In the genomic region with DNA sequence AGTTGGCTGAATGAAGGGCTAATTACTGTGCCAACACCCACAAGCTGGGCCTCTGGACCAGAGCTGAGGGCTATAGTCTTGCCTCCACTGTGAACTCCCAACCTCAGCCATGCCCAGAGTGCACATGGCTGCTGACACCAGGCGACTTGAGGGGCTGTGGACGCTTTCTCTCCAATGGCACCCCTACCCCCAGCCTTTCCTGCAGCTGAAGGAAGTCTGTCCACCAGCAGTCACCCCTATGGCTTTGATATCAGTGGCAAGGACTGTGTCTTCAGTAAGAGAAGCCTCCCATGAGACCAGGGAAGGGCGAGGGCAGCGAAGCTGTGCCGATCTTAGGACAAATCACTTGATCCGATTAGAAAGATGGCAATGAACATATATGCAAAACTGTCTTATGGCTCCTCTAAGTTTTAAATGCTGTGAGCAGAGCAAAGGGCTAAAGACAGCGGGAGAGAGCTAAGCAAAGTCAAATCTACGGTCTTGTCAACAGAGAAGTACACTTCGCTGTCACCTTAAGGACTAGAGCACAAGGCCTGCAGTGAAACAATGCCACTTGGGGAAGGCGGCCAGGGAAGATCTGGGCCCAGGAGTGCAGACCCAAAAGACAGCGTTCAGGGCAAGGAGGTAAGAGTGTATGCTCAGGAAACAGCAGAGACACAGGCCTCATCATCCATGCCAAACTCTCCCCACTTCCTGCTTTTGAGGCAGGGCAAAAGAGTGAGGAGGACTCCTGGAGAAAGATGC, we compare ENCODE assay signal across 9 cellular contexts. TPM values are rescaled to one million over a fixed set of nuclear protein-coding genes. Genes with fewer than 3 reads are reported as not detected.
DNase-seq lines count a peak whose midpoint lies in the region; ATAC-seq, FAIRE-seq and TF ChIP-seq lines count a peak whose summit lies in the region.
"Had no signal": no experiment of that assay in that cellular context is flagged by ENCODE, and none has a peak within 500 bp of the region (broad histone marks: within the 10 kb centered on the region; RNA-seq: fewer than 3 reads in every experiment).

No MANE protein-coding gene starts in this region.

- POLR2A ChIA-PET in IMR-90 (lab: Charles Lee; ENCODE audit: unreplicated experiment), result no interaction called here
- POLR2A ChIA-PET in K562 (lab: Yijun Ruan, JAX), result no interaction called here

- no peak overlapping the region for H4K8ac ChIP-seq in IMR-90 (ENCODE audit: low read depth in 2 of 2, low read length in 2 of 2)

- H2AK9ac ChIP-seq in IMR-90 (replicated peaks; ENCODE audit: low read depth, low read length, poor library complexity), result no peak overlapping the region

- dilution Hi-C loops in IMR-90 (cut with HindIII; ENCODE audit: low sequenced_read_pairs, unreplicated experiment), result no loop called here

- no peak overlapping the region for H4K5ac ChIP-seq in IMR-90 (ENCODE audit: low read depth, low read length)

- H3K4me1 ChIP-seq in BLaER1 (peaks cover 19% of the 10 kb centered on the region), IMR-90 (ENCODE audit: control insufficient read depth, insufficient read depth, low read length) (peaks cover 11% of the 10 kb centered on the region), K562 (replicated peaks in 1 of 2; ENCODE audit: control insufficient read depth in 2 of 2, insufficient read depth in 2 of 2, low read length in 2 of 2) (peaks cover 12 to 22% of the 10 kb centered on the region in 2 experiments; a peak in 4 of 5 replicates)

- H3K9ac ChIP-seq in BLaER1, result peak overlapping the region; percentile 95
- peak overlapping the region; percentile 97 for H3K9ac ChIP-seq in IMR-90 (ENCODE audit: low read depth, low read length)
- H3K9ac ChIP-seq in K562 (ENCODE audit: insufficient read depth in 1 of 2, low read depth in 2 of 2, low read length in 2 of 2), result peak overlapping the region; percentile 76 to 99

- H3K23ac ChIP-seq in IMR-90 (ENCODE audit: low read depth, low read length), result no peak overlapping the region

- no peak overlapping the region for H3K56ac ChIP-seq in IMR-90 (ENCODE audit: extremely low read depth, insufficient read depth, low read length)

- no peaks in the 10 kb centered on the region for H3K9me3 Mint-ChIP-seq in naive B cell

- no peak overlapping the region for H4K91ac ChIP-seq in IMR-90 (ENCODE audit: insufficient read depth, low read depth, low read length)

- H4K20me1 ChIP-seq in BLaER1 (peaks cover 63% of the 10 kb centered on the region), IMR-90 (ENCODE audit: insufficient read depth, low read length) (peaks cover 21% of the 10 kb centered on the region), K562 (replicated peaks; ENCODE audit: control insufficient read depth, insufficient read depth, low read length) (peaks cover 9% of the 10 kb centered on the region; the same call in 1 of the 2 replicates)

- in situ Hi-C loops in IMR-90 (cut with MboI; ENCODE audit: low sequenced_read_pairs), result no loop called here
- in situ Hi-C loops in K562 (cut with MboI), result no loop called here

- peak overlapping the region; percentile 92 to 100 (median 98) for H3K4me3 Mint-ChIP-seq in naive B cell

- FAIRE-seq in K562 (lab: Jason Lieb, UNC), result peak; percentile 19

- no peak for TF ChIP-seq EP300 in K562 (IDR thresholded peaks at IDR 0.05; ENCODE audit: low read length)

- BruUV-seq in IMR-90 (replicated peaks; lab: Mats Ljungman, UMichigan) (no TSS peak), K562 (replicated peaks; lab: Mats Ljungman, UMichigan) (TSS peak; percentile 44)

- no peak overlapping the region for H2AK5ac ChIP-seq in IMR-90 (ENCODE audit: low read depth, low read length)

- no peak for TF ChIP-seq RAD21 in IMR-90 (IDR thresholded peaks at IDR 0.05; ENCODE audit: low read length)
- TF ChIP-seq RAD21 in K562 (CRISPR knock-in tag; conservative IDR thresholded peaks at IDR 0.05 in 1 of 2, IDR thresholded peaks at IDR 0.05 in 1 of 2), result no peak

- H2AFZ ChIP-seq in IMR-90 (replicated peaks; ENCODE audit: low read length, poor library complexity), result peak overlapping the region; percentile 39
- H2AFZ ChIP-seq in K562 (ENCODE audit: low read depth, low read length), result no peak overlapping the region

- H3K36me3 ChIP-seq in BLaER1, result peaks cover 51% of the 10 kb centered on the region
- peaks cover 28% of the 10 kb centered on the region for H3K36me3 ChIP-seq in IMR-90 (ENCODE audit: control insufficient read depth, insufficient read depth, low read length)
- peaks cover 47% of the 10 kb centered on the region for H3K36me3 ChIP-seq in K562 (ENCODE audit: control insufficient read depth, insufficient read depth, low read length)

- H3K4me1 Mint-ChIP-seq in naive B cell, result peaks cover 34 to 48% (median 38%) of the 10 kb centered on the region in 3 donors

- H3K4me3 ChIP-seq in BLaER1 (peak overlapping the region; percentile 100), IMR-90 (ENCODE audit: insufficient read depth, low read depth, low read length) (peak overlapping the region; percentile 74), K562 (peak overlapping the region; percentile 87; the same call in 1 of the 2 replicates)

- no peaks in the 10 kb centered on the region for H3K27me3 Mint-ChIP-seq in naive B cell

- H3K9me1 ChIP-seq in IMR-90 (ENCODE audit: insufficient read depth, low read length) (peaks cover 10% of the 10 kb centered on the region; the same call in 1 of the 2 replicates), K562 (ENCODE audit: control insufficient read depth, insufficient read depth, low read length) (no peaks in the 10 kb centered on the region)

- no peak overlapping the region for H3K18ac ChIP-seq in IMR-90 (ENCODE audit: low read depth, low read length)

- intact Hi-C loops in IMR-90 (cut with micrococcal nuclease) (no loop called here), K562 (cut with micrococcal nuclease) (loop anchor here (10.0 kb wide), 1 partner anchor 142 kb away; the partner anchor contains the start of genes MCEE and MPHOSPH10)

- no peak overlapping the region for H3K14ac ChIP-seq in IMR-90 (replicated peaks; ENCODE audit: low read depth, low read length)

- no peak for DNase-seq in IMR-90
- peak in 2 of 4 experiments; percentile 3 for DNase-seq in K562 (ENCODE audit: extremely low read depth in 1 of 4, low spot score in 3 of 4)
- DNase-seq in naive B cell, result no peak
- DNase-seq in cerebellum (ENCODE audit: low spot score), result no peak
- DNase-seq: NCI-H510A had no signal

- ATAC-seq in IMR-90 (ENCODE audit: low read depth) (no peak), K562 (no peak), naive B cell (ENCODE audit: low read depth in 2 of 2) (no peak), GM21360 (IDR thresholded peaks at IDR 0.05; ENCODE audit: unreplicated experiment) (no peak), GM18873 (IDR thresholded peaks at IDR 0.05; ENCODE audit: low FRiP score, unreplicated experiment) (no peak), HG03025 (IDR thresholded peaks at IDR 0.05; ENCODE audit: low FRiP score, unreplicated experiment) (no peak)

- TF ChIP-seq POLR2A in IMR-90 (IDR thresholded peaks at IDR 0.05; ENCODE audit: low read depth, low read length) (no peak), K562 (conservative IDR thresholded peaks at IDR 0.05) (no peak)

- H3K27ac Mint-ChIP-seq in naive B cell, result peak overlapping the region in 5 of 6 donors; percentile 48 to 96 (median 92)

- H2BK120ac ChIP-seq in IMR-90 (ENCODE audit: low read depth, low read length), result no peak overlapping the region

- TF ChIP-seq CTCF in IMR-90 (conservative IDR thresholded peaks at IDR 0.05; ENCODE audit: low read depth, low read length) (no peak), K562 (IDR thresholded peaks at IDR 0.05 in 2 of 3, conservative IDR thresholded peaks at IDR 0.05 in 1 of 3; ENCODE audit: insufficient read depth in 2 of 3, low read depth in 1 of 3, low read length in 3 of 3) (no peak)

- H2BK5ac ChIP-seq in IMR-90 (ENCODE audit: low read depth, low read length, poor library complexity, severe bottlenecking), result no peak overlapping the region

- peaks cover 20% of the 10 kb centered on the region for H3K79me2 ChIP-seq in K562 (ENCODE audit: control insufficient read depth, insufficient read depth, low read length)

- peaks cover 18 to 32% of the 10 kb centered on the region in 2 experiments for H3K79me1 ChIP-seq in IMR-90 (ENCODE audit: low read depth in 1 of 2, low read length in 2 of 2)

- H3K4ac ChIP-seq in IMR-90 (ENCODE audit: low read depth, low read length), result no peak overlapping the region

- no peak overlapping the region for H2BK15ac ChIP-seq in IMR-90 (ENCODE audit: low read depth, low read length)

- peaks cover 0 to 8% of the 10 kb centered on the region in 2 donors for H3K36me3 Mint-ChIP-seq in naive B cell

- CTCF ChIA-PET in IMR-90 (lab: Yijun Ruan, JAX), result no interaction called here
- CTCF ChIA-PET in K562 (lab: Yijun Ruan, JAX; ENCODE audit: low intra/inter-chr PET ratio), result no interaction called here

- no peaks in the 10 kb centered on the region for H3K9me3 ChIP-seq in BLaER1
- H3K9me3 ChIP-seq in IMR-90 (ENCODE audit: control insufficient read depth, insufficient read depth, low read length), result no peaks in the 10 kb centered on the region
- H3K9me3 ChIP-seq in K562 (replicated peaks; ENCODE audit: control insufficient read depth, insufficient read depth, low read depth, low read length), result no peaks in the 10 kb centered on the region

- no peak overlapping the region for H3K27ac ChIP-seq in BLaER1
- no peak overlapping the region for H3K27ac ChIP-seq in IMR-90 (ENCODE audit: insufficient read depth, low read length)
- no peak overlapping the region; the same call in 2 of the 3 replicates for H3K27ac ChIP-seq in K562 (ENCODE audit: extremely low read depth, low read depth, low read length)

- H2BK20ac ChIP-seq in IMR-90 (ENCODE audit: low read depth, low read length), result no peak overlapping the region

- H3K27me3 ChIP-seq in BLaER1 (no peaks in the 10 kb centered on the region), IMR-90 (ENCODE audit: control insufficient read depth, insufficient read depth, low read length) (no peaks in the 10 kb centered on the region), K562 (ENCODE audit: control insufficient read depth in 2 of 2, insufficient read depth in 2 of 2, low read length in 2 of 2) (no peaks in the 10 kb centered on the region)

- WGBS in IMR-90 (ENCODE audit: extremely low coverage in 2 of 2, insufficient read length in 1 of 2), 2 experiments, result 96% methylated on average over 6 of the region's 11 CpGs; no CpG with 5 or more reads in 1 of the 2 experiments
- WGBS in K562 (ENCODE audit: insufficient coverage, low coverage, missing lambda C conversion rate), result 78% methylated on average over 11 of the region's 11 CpGs

- peak overlapping the region; percentile 99 for H3K4me2 ChIP-seq in BLaER1
- peak overlapping the region; percentile 100 for H3K4me2 ChIP-seq in IMR-90 (ENCODE audit: low read depth, low read length)
- H3K4me2 ChIP-seq in K562 (ENCODE audit: insufficient read depth, low read length), result peak overlapping the region; percentile 89

RNA-seq across cellular contexts. Expression of gene TEX261, which starts 1.6 kb away (rescaled TPM):
- total RNA-seq in IMR-90 (2012; rRNA removed) (26.3 and 31.1 TPM in 2 replicates), K562 (2014; rRNA removed) (18.3 and 29.7 TPM in 2 replicates), K562 (2014; rRNA removed; fragmentation: Illumina TruSeq; extraction: Trizol) (44.2 and 46.1 TPM in 2 replicates), K562 (2015; rRNA removed; fragmentation: Illumina TruSeq; extraction: Trizol) (53.0 and 56.9 TPM in 2 replicates), K562 (2021) (55.3 and 60.4 TPM in 2 replicates), cerebellum (20.3 TPM)
- polyA plus RNA-seq in IMR-90 (2012; rRNA removed) (64.7 and 69.8 TPM in 2 replicates), K562 (2011; rRNA removed) (50.1 and 99.5 TPM in 2 replicates), K562 (2014; fragmentation: Illumina TruSeq; extraction: Trizol) (99.5 and 110 TPM in 2 replicates), K562 (2014; fragmentation: Nextera tagmentation; extraction: Ambion mirVana) (10 to 100 TPM; 11.9 to 16.7 TPM), K562 (2014; rRNA removed) (51.9 and 64.0 TPM in 2 replicates), naive B cell (ENCODE audit: low read depth in 6 of 6) (10 to 100 TPM; 22.5 to 39.2 (median 31.4) TPM)
- 200 and 230 TPM in 2 replicates for polyA plus RNA-seq in IMR-90 (2012; cell fraction: cytosol; rRNA removed)
- 58.4 and 142 TPM in 2 replicates for polyA plus RNA-seq in IMR-90 (2012; cell fraction: nucleus; rRNA removed; ENCODE audit: low replicate concordance)
- 56.1 and 63.4 TPM in 2 replicates for total RNA-seq in K562 (2011; cell fraction: chromatin; rRNA removed; ENCODE audit: low replicate concordance)
- 49.9 and 50.0 TPM in 2 replicates for total RNA-seq in K562 (2011; cell fraction: nucleolus; rRNA removed)
- 70.2 and 95.7 TPM in 2 replicates for total RNA-seq in K562 (2011; cell fraction: nucleoplasm; rRNA removed)
- 71.7 and 115 TPM in 2 replicates for polyA plus RNA-seq in K562 (2011; cell fraction: cytosol; rRNA removed)
- polyA plus RNA-seq in K562 (2011; cell fraction: nucleus; rRNA removed), result 67.7 and 143 TPM in 2 replicates
- 57.6 and 58.8 TPM in 2 replicates for polyA plus RNA-seq in K562 (2012)
- 27.1 and 69.7 TPM in 2 replicates for polyA minus RNA-seq in K562 (2011; rRNA and poly(A)+ RNA removed)
- polyA minus RNA-seq in K562 (2011; cell fraction: cytosol; rRNA and poly(A)+ RNA removed), result 20.5 and 38.0 TPM in 2 replicates
- 14.7 and 15.2 TPM in 2 replicates for polyA minus RNA-seq in K562 (2011; cell fraction: nucleus; rRNA and poly(A)+ RNA removed)

RNA-seq across cellular contexts. Expression of gene ANKRD53, which starts 14.7 kb away (rescaled TPM):
- total RNA-seq in IMR-90 (2012; rRNA removed) (0.54 and 0.56 TPM in 2 replicates), K562 (2014; rRNA removed) (0.20 TPM in 1 of 2 replicates, not detected in the other), K562 (2014; rRNA removed; fragmentation: Illumina TruSeq; extraction: Trizol) (not detected in 2 replicates), K562 (2015; rRNA removed; fragmentation: Illumina TruSeq; extraction: Trizol) (not detected in 2 replicates), K562 (2021) (0.18 TPM in 1 of 2 replicates, not detected in the other), cerebellum (2.3 TPM)
- polyA plus RNA-seq in IMR-90 (2012; rRNA removed) (1.0 and 1.2 TPM in 2 replicates), K562 (2011; rRNA removed) (not detected in 2 replicates), K562 (2014; fragmentation: Illumina TruSeq; extraction: Trizol) (not detected in 2 replicates), K562 (2014; fragmentation: Nextera tagmentation; extraction: Ambion mirVana) (not detected), K562 (2014; rRNA removed) (not detected in 2 replicates), naive B cell (ENCODE audit: low read depth in 6 of 6) (not detected)
- polyA plus RNA-seq in IMR-90 (2012; cell fraction: cytosol; rRNA removed), result 1.8 and 2.6 TPM in 2 replicates
- 3.3 and 5.0 TPM in 2 replicates for polyA plus RNA-seq in IMR-90 (2012; cell fraction: nucleus; rRNA removed; ENCODE audit: low replicate concordance)
- total RNA-seq in K562 (2011; cell fraction: chromatin; rRNA removed; ENCODE audit: low replicate concordance), result not detected in 2 replicates
- 0.17 TPM in 1 of 2 replicates, not detected in the other for total RNA-seq in K562 (2011; cell fraction: nucleolus; rRNA removed)
- not detected in 2 replicates for total RNA-seq in K562 (2011; cell fraction: nucleoplasm; rRNA removed)
- not detected in 2 replicates for polyA plus RNA-seq in K562 (2011; cell fraction: cytosol; rRNA removed)
- 0.07 and 0.10 TPM in 2 replicates for polyA plus RNA-seq in K562 (2011; cell fraction: nucleus; rRNA removed)
- not detected in 2 replicates for polyA plus RNA-seq in K562 (2012)
- polyA minus RNA-seq in K562 (2011; rRNA and poly(A)+ RNA removed), result not detected in 2 replicates
- polyA minus RNA-seq in K562 (2011; cell fraction: cytosol; rRNA and poly(A)+ RNA removed), result not detected in 2 replicates
- not detected in 2 replicates for polyA minus RNA-seq in K562 (2011; cell fraction: nucleus; rRNA and poly(A)+ RNA removed)

RNA-seq across cellular contexts. Expression of gene ATP6V1B1, which starts 57.4 kb away (rescaled TPM):
- 0.28 TPM in 1 of 2 replicates, not detected in the other for total RNA-seq in IMR-90 (2012; rRNA removed)
- polyA plus RNA-seq in IMR-90 (2012; rRNA removed), result 1.3 and 1.4 TPM in 2 replicates
- polyA plus RNA-seq in IMR-90 (2012; cell fraction: cytosol; rRNA removed), result 0.51 TPM in 1 of 2 replicates, not detected in the other
- 17.8 and 20.6 TPM in 2 replicates for polyA plus RNA-seq in IMR-90 (2012; cell fraction: nucleus; rRNA removed; ENCODE audit: low replicate concordance)
- total RNA-seq in K562 (2011; cell fraction: chromatin; rRNA removed; ENCODE audit: low replicate concordance), result not detected in 2 replicates
- total RNA-seq in K562 (2011; cell fraction: nucleolus; rRNA removed), result not detected in 2 replicates
- total RNA-seq in K562 (2011; cell fraction: nucleoplasm; rRNA removed), result not detected in 2 replicates
- not detected in 2 replicates for total RNA-seq in K562 (2014; rRNA removed)
- total RNA-seq in K562 (2014; rRNA removed; fragmentation: Illumina TruSeq; extraction: Trizol), result not detected in 2 replicates
- total RNA-seq in K562 (2015; rRNA removed; fragmentation: Illumina TruSeq; extraction: Trizol), result not detected in 2 replicates
- not detected in 2 replicates for total RNA-seq in K562 (2021)
- polyA plus RNA-seq in K562 (2011; rRNA removed), result not detected in 2 replicates
- polyA plus RNA-seq in K562 (2011; cell fraction: cytosol; rRNA removed), result not detected in 2 replicates
- not detected in 2 replicates for polyA plus RNA-seq in K562 (2011; cell fraction: nucleus; rRNA removed)
- polyA plus RNA-seq in K562 (2012), result not detected in 2 replicates
- polyA plus RNA-seq in K562 (2014; fragmentation: Illumina TruSeq; extraction: Trizol), result not detected in 2 replicates
- not detected for polyA plus RNA-seq in K562 (2014; fragmentation: Nextera tagmentation; extraction: Ambion mirVana)
- polyA plus RNA-seq in K562 (2014; rRNA removed), result not detected in 2 replicates
- polyA minus RNA-seq in K562 (2011; rRNA and poly(A)+ RNA removed), result not detected in 2 replicates
- polyA minus RNA-seq in K562 (2011; cell fraction: cytosol; rRNA and poly(A)+ RNA removed), result not detected in 2 replicates
- not detected in 2 replicates for polyA minus RNA-seq in K562 (2011; cell fraction: nucleus; rRNA and poly(A)+ RNA removed)
- polyA plus RNA-seq in naive B cell (ENCODE audit: low read depth in 6 of 6), result not detected
- total RNA-seq in cerebellum, result not detected
